2 cellular contexts compared by ENCODE assay signal in the genomic region with DNA sequence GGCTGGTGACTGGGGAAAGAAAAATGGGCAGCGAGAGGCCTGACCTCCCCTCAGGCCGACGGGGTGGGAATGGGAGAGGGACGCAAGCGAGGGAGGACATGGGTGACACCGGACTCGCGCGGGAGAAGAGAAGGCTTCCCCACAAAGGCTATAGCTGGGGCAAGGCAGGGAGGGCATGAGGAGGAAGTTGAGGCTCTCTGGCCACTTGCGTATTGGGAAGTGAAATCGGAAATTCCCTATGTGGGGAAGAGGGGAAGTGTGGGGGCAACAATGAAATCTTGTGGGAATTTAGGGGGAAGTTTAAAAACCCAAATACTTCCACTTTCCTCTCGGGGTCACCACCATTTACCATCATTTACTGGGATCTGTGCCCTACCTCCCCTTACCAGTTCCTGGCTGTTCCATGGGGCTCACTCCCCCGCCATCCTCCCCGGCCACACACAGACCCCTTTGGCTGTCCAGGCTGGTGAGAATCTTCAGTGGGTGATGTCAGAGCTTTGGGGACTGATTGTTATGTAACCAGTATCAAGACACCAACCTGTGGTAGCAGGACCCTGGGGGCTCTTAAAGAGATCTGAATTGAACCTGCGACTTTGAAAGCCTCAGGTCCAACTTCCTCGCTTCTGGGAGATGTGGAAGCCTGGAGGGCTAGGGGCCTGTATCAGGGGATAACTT.
TF ChIP-seq lines count a peak whose summit lies in the region.

No MANE protein-coding gene starts in this region.

TF ChIP-seq in IMR-90, 13 proteins besides CTCF, POLR2A, EP300 and RAD21:
- TF ChIP-seq MAFK (IDR thresholded peaks at IDR 0.05; ENCODE audit: low read depth, low read length) (no peak), MXI1 (IDR thresholded peaks at IDR 0.05; ENCODE audit: borderline replicate concordance, low read depth, low read length) (no peak), MAZ (IDR thresholded peaks at IDR 0.05; ENCODE audit: borderline replicate concordance, low read depth, low read length) (no peak), RFX5 (IDR thresholded peaks at IDR 0.05; ENCODE audit: low read depth, low read length) (no peak), CHD1 (IDR thresholded peaks at IDR 0.05; ENCODE audit: low read depth, low read length) (no peak), BHLHE40 (IDR thresholded peaks at IDR 0.05; ENCODE audit: low read depth, low read length) (no peak), NFE2L2 (IDR thresholded peaks at IDR 0.05; ENCODE audit: low read depth, low read length) (no peak), FOS (IDR thresholded peaks at IDR 0.05; ENCODE audit: low read depth, low read length) (no peak), RCOR1 (IDR thresholded peaks at IDR 0.05; ENCODE audit: insufficient replicate concordance, low read length) (no peak), SMC3 (IDR thresholded peaks at IDR 0.05; ENCODE audit: low read depth, low read length) (no peak)
- TF ChIP-seq, protein P1, sequence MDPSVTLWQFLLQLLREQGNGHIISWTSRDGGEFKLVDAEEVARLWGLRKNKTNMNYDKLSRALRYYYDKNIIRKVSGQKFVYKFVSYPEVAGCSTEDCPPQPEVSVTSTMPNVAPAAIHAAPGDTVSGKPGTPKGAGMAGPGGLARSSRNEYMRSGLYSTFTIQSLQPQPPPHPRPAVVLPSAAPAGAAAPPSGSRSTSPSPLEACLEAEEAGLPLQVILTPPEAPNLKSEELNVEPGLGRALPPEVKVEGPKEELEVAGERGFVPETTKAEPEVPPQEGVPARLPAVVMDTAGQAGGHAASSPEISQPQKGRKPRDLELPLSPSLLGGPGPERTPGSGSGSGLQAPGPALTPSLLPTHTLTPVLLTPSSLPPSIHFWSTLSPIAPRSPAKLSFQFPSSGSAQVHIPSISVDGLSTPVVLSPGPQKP (IDR thresholded peaks at IDR 0.05; ENCODE audit: borderline replicate concordance, low read depth, low read length): no peak
- TF ChIP-seq, protein P2, sequence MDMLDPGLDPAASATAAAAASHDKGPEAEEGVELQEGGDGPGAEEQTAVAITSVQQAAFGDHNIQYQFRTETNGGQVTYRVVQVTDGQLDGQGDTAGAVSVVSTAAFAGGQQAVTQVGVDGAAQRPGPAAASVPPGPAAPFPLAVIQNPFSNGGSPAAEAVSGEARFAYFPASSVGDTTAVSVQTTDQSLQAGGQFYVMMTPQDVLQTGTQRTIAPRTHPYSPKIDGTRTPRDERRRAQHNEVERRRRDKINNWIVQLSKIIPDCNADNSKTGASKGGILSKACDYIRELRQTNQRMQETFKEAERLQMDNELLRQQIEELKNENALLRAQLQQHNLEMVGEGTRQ (IDR thresholded peaks at IDR 0.05; ENCODE audit: low read depth, low read length): no peak

TF ChIP-seq in K562, 482 proteins besides CTCF, POLR2A, EP300 and RAD21 (continues in another document):
- no peak for TF ChIP-seq ZSCAN29 (IDR thresholded peaks at IDR 0.05)
- TF ChIP-seq, protein P3, sequence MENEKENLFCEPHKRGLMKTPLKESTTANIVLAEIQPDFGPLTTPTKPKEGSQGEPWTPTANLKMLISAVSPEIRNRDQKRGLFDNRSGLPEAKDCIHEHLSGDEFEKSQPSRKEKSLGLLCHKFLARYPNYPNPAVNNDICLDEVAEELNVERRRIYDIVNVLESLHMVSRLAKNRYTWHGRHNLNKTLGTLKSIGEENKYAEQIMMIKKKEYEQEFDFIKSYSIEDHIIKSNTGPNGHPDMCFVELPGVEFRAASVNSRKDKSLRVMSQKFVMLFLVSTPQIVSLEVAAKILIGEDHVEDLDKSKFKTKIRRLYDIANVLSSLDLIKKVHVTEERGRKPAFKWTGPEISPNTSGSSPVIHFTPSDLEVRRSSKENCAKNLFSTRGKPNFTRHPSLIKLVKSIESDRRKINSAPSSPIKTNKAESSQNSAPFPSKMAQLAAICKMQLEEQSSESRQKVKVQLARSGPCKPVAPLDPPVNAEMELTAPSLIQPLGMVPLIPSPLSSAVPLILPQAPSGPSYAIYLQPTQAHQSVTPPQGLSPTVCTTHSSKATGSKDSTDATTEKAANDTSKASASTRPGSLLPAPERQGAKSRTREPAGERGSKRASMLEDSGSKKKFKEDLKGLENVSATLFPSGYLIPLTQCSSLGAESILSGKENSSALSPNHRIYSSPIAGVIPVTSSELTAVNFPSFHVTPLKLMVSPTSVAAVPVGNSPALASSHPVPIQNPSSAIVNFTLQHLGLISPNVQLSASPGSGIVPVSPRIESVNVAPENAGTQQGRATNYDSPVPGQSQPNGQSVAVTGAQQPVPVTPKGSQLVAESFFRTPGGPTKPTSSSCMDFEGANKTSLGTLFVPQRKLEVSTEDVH (IDR thresholded peaks at IDR 0.05; ENCODE audit: low read depth, partially characterized antibody): peak; percentile 11
- TF ChIP-seq SMC3 (conservative IDR thresholded peaks at IDR 0.05; ENCODE audit: insufficient read depth, low read depth, low read length): no peak
- 0 out of 2 replicates have a peak, but pooled peaks have one; percentile 3 for TF ChIP-seq FOSL1 (tag; conservative IDR thresholded peaks at IDR 0.05)
- no peak for TF ChIP-seq PHF8 (IDR thresholded peaks at IDR 0.05; ENCODE audit: borderline replicate concordance, low read length)
- 0 out of 2 replicates have a peak, but pooled peaks have one; percentile 75 for TF ChIP-seq HDGF (IDR thresholded peaks at IDR 0.05)
- TF ChIP-seq, protein P4, sequence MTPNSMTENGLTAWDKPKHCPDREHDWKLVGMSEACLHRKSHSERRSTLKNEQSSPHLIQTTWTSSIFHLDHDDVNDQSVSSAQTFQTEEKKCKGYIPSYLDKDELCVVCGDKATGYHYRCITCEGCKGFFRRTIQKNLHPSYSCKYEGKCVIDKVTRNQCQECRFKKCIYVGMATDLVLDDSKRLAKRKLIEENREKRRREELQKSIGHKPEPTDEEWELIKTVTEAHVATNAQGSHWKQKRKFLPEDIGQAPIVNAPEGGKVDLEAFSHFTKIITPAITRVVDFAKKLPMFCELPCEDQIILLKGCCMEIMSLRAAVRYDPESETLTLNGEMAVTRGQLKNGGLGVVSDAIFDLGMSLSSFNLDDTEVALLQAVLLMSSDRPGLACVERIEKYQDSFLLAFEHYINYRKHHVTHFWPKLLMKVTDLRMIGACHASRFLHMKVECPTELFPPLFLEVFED (CRISPR knock-in tag; conservative IDR thresholded peaks at IDR 0.05): no peak
- TF ChIP-seq SMARCE1 (IDR thresholded peaks at IDR 0.05): peak; percentile 46; the same call in 1 of the 2 replicates
- no peak for TF ChIP-seq ETV6 (IDR thresholded peaks at IDR 0.05; ENCODE audit: borderline replicate concordance in 1 of 2, low read depth in 2 of 2, low read length in 1 of 2)
- no peak for TF ChIP-seq ETV6 (CRISPR knock-in tag; IDR thresholded peaks at IDR 0.05; ENCODE audit: borderline replicate concordance)
- TF ChIP-seq CHD2 (IDR thresholded peaks at IDR 0.05; ENCODE audit: low read depth, low read length): no peak
- TF ChIP-seq SAP30 (IDR thresholded peaks at IDR 0.05; ENCODE audit: borderline replicate concordance, insufficient read depth, low read depth, low read length, poor library complexity, severe bottlenecking): peak; percentile 3
- peak; percentile 10; the same call in 1 of the 2 replicates for TF ChIP-seq SMARCA4 (IDR thresholded peaks at IDR 0.05)
- TF ChIP-seq, protein P5, sequence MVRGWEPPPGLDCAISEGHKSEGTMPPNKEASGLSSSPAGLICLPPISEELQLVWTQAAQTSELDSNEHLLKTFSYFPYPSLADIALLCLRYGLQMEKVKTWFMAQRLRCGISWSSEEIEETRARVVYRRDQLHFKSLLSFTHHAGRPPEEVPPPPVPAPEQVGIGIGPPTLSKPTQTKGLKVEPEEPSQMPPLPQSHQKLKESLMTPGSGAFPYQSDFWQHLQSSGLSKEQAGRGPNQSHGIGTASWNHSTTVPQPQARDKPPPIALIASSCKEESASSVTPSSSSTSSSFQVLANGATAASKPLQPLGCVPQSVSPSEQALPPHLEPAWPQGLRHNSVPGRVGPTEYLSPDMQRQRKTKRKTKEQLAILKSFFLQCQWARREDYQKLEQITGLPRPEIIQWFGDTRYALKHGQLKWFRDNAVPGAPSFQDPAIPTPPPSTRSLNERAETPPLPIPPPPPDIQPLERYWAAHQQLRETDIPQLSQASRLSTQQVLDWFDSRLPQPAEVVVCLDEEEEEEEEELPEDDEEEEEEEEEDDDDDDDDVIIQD (CRISPR knock-in tag; IDR thresholded peaks at IDR 0.05): no peak
- TF ChIP-seq HLTF (IDR thresholded peaks at IDR 0.05): no peak
- TF ChIP-seq ZEB2 (IDR thresholded peaks at IDR 0.05): no peak
- no peak for TF ChIP-seq GATA2 (CRISPR knock-in tag; IDR thresholded peaks at IDR 0.05)
- TF ChIP-seq BRD4 (IDR thresholded peaks at IDR 0.05): no peak
- no peak for TF ChIP-seq TGIF2 (CRISPR knock-in tag; IDR thresholded peaks at IDR 0.05)
- TF ChIP-seq MAFK (IDR thresholded peaks at IDR 0.05; ENCODE audit: low read length): no peak
- TF ChIP-seq MCM7 (IDR thresholded peaks at IDR 0.05): no peak
- TF ChIP-seq JUND (IDR thresholded peaks at IDR 0.05; ENCODE audit: borderline replicate concordance, low read depth, low read length): 0 out of 2 replicates have a peak, but pooled peaks have one; percentile 8
- TF ChIP-seq JUND (tag; IDR thresholded peaks at IDR 0.05; ENCODE audit: borderline replicate concordance, low read depth, low read length): no peak
- TF ChIP-seq, protein P6, sequence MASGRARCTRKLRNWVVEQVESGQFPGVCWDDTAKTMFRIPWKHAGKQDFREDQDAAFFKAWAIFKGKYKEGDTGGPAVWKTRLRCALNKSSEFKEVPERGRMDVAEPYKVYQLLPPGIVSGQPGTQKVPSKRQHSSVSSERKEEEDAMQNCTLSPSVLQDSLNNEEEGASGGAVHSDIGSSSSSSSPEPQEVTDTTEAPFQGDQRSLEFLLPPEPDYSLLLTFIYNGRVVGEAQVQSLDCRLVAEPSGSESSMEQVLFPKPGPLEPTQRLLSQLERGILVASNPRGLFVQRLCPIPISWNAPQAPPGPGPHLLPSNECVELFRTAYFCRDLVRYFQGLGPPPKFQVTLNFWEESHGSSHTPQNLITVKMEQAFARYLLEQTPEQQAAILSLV (tag; IDR thresholded peaks at IDR 0.05): no peak
- TF ChIP-seq CAMTA2 (CRISPR knock-in tag; conservative IDR thresholded peaks at IDR 0.05): no peak
- TF ChIP-seq, protein P7, sequence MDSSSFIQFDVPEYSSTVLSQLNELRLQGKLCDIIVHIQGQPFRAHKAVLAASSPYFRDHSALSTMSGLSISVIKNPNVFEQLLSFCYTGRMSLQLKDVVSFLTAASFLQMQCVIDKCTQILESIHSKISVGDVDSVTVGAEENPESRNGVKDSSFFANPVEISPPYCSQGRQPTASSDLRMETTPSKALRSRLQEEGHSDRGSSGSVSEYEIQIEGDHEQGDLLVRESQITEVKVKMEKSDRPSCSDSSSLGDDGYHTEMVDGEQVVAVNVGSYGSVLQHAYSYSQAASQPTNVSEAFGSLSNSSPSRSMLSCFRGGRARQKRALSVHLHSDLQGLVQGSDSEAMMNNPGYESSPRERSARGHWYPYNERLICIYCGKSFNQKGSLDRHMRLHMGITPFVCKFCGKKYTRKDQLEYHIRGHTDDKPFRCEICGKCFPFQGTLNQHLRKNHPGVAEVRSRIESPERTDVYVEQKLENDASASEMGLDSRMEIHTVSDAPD (CRISPR knock-in tag; IDR thresholded peaks at IDR 0.05): no peak
- TF ChIP-seq ZNF444 (CRISPR knock-in tag; IDR thresholded peaks at IDR 0.05): no peak
- TF ChIP-seq, protein P8, sequence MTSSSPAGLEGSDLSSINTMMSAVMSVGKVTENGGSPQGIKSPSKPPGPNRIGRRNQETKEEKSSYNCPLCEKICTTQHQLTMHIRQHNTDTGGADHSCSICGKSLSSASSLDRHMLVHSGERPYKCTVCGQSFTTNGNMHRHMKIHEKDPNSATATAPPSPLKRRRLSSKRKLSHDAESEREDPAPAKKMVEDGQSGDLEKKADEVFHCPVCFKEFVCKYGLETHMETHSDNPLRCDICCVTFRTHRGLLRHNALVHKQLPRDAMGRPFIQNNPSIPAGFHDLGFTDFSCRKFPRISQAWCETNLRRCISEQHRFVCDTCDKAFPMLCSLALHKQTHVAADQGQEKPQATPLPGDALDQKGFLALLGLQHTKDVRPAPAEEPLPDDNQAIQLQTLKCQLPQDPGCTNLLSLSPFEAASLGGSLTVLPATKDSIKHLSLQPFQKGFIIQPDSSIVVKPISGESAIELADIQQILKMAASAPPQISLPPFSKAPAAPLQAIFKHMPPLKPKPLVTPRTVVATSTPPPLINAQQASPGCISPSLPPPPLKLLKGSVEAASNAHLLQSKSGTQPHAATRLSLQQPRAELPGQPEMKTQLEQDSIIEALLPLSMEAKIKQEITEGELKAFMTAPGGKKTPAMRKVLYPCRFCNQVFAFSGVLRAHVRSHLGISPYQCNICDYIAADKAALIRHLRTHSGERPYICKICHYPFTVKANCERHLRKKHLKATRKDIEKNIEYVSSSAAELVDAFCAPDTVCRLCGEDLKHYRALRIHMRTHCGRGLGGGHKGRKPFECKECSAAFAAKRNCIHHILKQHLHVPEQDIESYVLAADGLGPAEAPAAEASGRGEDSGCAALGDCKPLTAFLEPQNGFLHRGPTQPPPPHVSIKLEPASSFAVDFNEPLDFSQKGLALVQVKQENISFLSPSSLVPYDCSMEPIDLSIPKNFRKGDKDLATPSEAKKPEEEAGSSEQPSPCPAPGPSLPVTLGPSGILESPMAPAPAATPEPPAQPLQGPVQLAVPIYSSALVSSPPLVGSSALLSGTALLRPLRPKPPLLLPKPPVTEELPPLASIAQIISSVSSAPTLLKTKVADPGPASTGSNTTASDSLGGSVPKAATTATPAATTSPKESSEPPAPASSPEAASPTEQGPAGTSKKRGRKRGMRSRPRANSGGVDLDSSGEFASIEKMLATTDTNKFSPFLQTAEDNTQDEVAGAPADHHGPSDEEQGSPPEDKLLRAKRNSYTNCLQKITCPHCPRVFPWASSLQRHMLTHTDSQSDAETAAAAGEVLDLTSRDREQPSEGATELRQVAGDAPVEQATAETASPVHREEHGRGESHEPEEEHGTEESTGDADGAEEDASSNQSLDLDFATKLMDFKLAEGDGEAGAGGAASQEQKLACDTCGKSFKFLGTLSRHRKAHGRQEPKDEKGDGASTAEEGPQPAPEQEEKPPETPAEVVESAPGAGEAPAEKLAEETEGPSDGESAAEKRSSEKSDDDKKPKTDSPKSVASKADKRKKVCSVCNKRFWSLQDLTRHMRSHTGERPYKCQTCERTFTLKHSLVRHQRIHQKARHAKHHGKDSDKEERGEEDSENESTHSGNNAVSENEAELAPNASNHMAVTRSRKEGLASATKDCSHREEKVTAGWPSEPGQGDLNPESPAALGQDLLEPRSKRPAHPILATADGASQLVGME (CRISPR knock-in tag; IDR thresholded peaks at IDR 0.05): peak; percentile 0; the same call in 1 of the 2 replicates
- TF ChIP-seq NR2C2 (CRISPR knock-in tag; IDR thresholded peaks at IDR 0.05): no peak
- no peak for TF ChIP-seq NR2C2 (tag; IDR thresholded peaks at IDR 0.05)
- TF ChIP-seq GABPA (tag; conservative IDR thresholded peaks at IDR 0.05; ENCODE audit: low read depth): no peak
- no peak for TF ChIP-seq MCM3 (IDR thresholded peaks at IDR 0.05)
- TF ChIP-seq YBX1 (IDR thresholded peaks at IDR 0.05): no peak
- TF ChIP-seq RBBP5 (IDR thresholded peaks at IDR 0.05; ENCODE audit: borderline replicate concordance, insufficient read depth, low read length, poor library complexity, severe bottlenecking): no peak
- 0 out of 2 replicates have a peak, but pooled peaks have one; percentile 1 for TF ChIP-seq NBN (IDR thresholded peaks at IDR 0.05; ENCODE audit: low read depth)
- TF ChIP-seq HMGN3 (IDR thresholded peaks at IDR 0.05; ENCODE audit: borderline replicate concordance, extremely low read depth, insufficient read length, low read depth, low read length): no peak
- TF ChIP-seq ZNF121 (CRISPR knock-in tag; conservative IDR thresholded peaks at IDR 0.05): no peak
- TF ChIP-seq IRF2 (CRISPR knock-in tag; IDR thresholded peaks at IDR 0.05): no peak
